Comparison of ENCODE assay signal across 8 cellular contexts in genomic region chrX:110317079-110317819, GRCh38. TPM values are rescaled to one million over a fixed set of nuclear protein-coding genes. Genes with fewer than 3 reads are reported as not detected.
A peak's percentile ranks its signal among the peaks of the same experiment; 100 is the strongest.
DNase-seq lines count a peak whose midpoint lies in the region; ATAC-seq and TF ChIP-seq lines count a peak whose summit lies in the region.

No MANE protein-coding gene starts in this region.

- intact Hi-C loops in gastrocnemius medialis (cut with DNase I; ENCODE audit: low total_unique reads), result loop anchor here (5.0 to 10.0 kb wide), 3 partner anchors 90 to 582 kb away; partner anchors contain the start of gene ACSL4

- H3K9me3 ChIP-seq in SJCRH30 (replicated peaks) (no peaks in the 10 kb centered on the region), gastrocnemius medialis (no peaks in the 10 kb centered on the region)

- in situ Hi-C loops in gastrocnemius medialis (cut with MboI; ENCODE audit: low sequenced_read_pairs in 4 of 4), result no loop called here

- H3K27ac ChIP-seq in SJCRH30, result peak overlapping the region; percentile 78
- peak overlapping the region; percentile 83 to 92 (median 88) for H3K27ac ChIP-seq in gastrocnemius medialis

- ATAC-seq in HG02884 (IDR thresholded peaks at IDR 0.05; ENCODE audit: unreplicated experiment), result peak; percentile 15
- peak; percentile 38 to 40 for ATAC-seq in gastrocnemius medialis
- ATAC-seq in HG03565 (IDR thresholded peaks at IDR 0.05; ENCODE audit: unreplicated experiment), result no peak

- H3K4me3 ChIP-seq in SJCRH30 (peak overlapping the region; percentile 94), gastrocnemius medialis (peak overlapping the region; percentile 67 to 85 (median 76))

- TF ChIP-seq CTCF in gastrocnemius medialis (IDR thresholded peaks at IDR 0.05 in 4 of 5, conservative IDR thresholded peaks at IDR 0.05 in 1 of 5), result no peak

- no peaks in the 10 kb centered on the region for H3K27me3 ChIP-seq in SJCRH30
- H3K27me3 ChIP-seq in gastrocnemius medialis, result no peaks in the 10 kb centered on the region

- no peaks in the 10 kb centered on the region for H3K36me3 ChIP-seq in SJCRH30
- H3K36me3 ChIP-seq in gastrocnemius medialis, result no peaks in the 10 kb centered on the region

- no peak for TF ChIP-seq POLR2A in gastrocnemius medialis (IDR thresholded peaks at IDR 0.05)

- peak; percentile 41 for DNase-seq in NCI-H1092 treated with DMSO at 0.1 percent for 48 hours (lab: John Stamatoyannopoulos, UW)
- no peak for DNase-seq in NCI-H1092 (lab: John Stamatoyannopoulos, UW)
- peak; percentile 20 to 36 for DNase-seq in SJCRH30
- peak in 35 of 56 donors; percentile 0 to 52 (median 19) for DNase-seq in amygdala (lab: John Stamatoyannopoulos, UW)
- peak in 41 of 51 donors; percentile 0 to 46 (median 14) for DNase-seq in hypothalamus (lab: John Stamatoyannopoulos, UW)
- peak in 1 of 2 donors; percentile 11 for DNase-seq in gastrocnemius medialis

- H3K4me1 ChIP-seq in SJCRH30 (no peaks in the 10 kb centered on the region), gastrocnemius medialis (peaks cover 6 to 7% of the 10 kb centered on the region in 2 donors)

RNA-seq across cellular contexts. Expression of gene AMMECR1, which starts 0.6 kb away (rescaled TPM):
- 11.2 and 12.4 TPM in 2 replicates for total RNA-seq in SJCRH30 (2014; rRNA removed; shearing (Covaris generic))
- total RNA-seq in gastrocnemius medialis, result 1 to 10 TPM; 1.2 to 2.6 (median 1.9) TPM

RNA-seq across cellular contexts. Expression of gene RTL9, which starts 41.4 kb away (rescaled TPM):
- total RNA-seq in SJCRH30 (2014; rRNA removed; shearing (Covaris generic)), result 1.9 and 2.0 TPM in 2 replicates
- under 1 TPM in 2 of 4 donors, not detected in 2; 0.07 to 0.29 TPM for total RNA-seq in gastrocnemius medialis
